ENCODE assay signal across 8 cellular contexts in genomic region chr10:17257466-17258321, GRCh38. TPM values are rescaled to one million over a fixed set of nuclear protein-coding genes. Genes with fewer than 3 reads are reported as not detected.
A peak's percentile ranks its signal among the peaks of the same experiment; 100 is the strongest.
DNase-seq lines count a peak whose midpoint lies in the region; ATAC-seq and TF ChIP-seq lines count a peak whose summit lies in the region.

No MANE protein-coding gene starts in this region.

- peak; percentile 77 for DNase-seq in EL
- peak; percentile 33 for DNase-seq in MG63
- peak in 4 of 5 experiments; percentile 10 to 74 (median 30) for DNase-seq in T-helper 2 cell
- DNase-seq in body of pancreas: peak; percentile 63 to 76 (median 65)
- DNase-seq in stimulated activated CD4-positive, alpha-beta T cell treated with anti-CD3 and anti-CD28 coated beads, Interleukin-12 subunit alpha, Interleukin-12 subunit beta, amount 100 ng/mL, for 4 hours: peak; percentile 21
- no peak for DNase-seq in GOT3 (lab: John Stamatoyannopoulos, UW)

- H3K4me3 ChIP-seq in MG63: no peak overlapping the region
- no peak overlapping the region for H3K4me3 ChIP-seq in body of pancreas
- no peak overlapping the region for H3K4me3 ChIP-seq in iPS-20b (ENCODE audit: low read length)

- H3K27ac ChIP-seq in body of pancreas (no peak overlapping the region), iPS-20b (ENCODE audit: low read length) (no peak overlapping the region)

- H3K9ac ChIP-seq in iPS-20b (ENCODE audit: low read depth, low read length): peak overlapping the region; percentile 22; the same call in 1 of the 2 replicates

- intact Hi-C loops in body of pancreas (cut with DNase I): loop anchor here (5.0 kb wide), 1 partner anchor 410 kb away; no protein-coding TSS in a partner anchor

- H3K36me3 ChIP-seq in MG63: no peaks in the 10 kb centered on the region
- no peaks in the 10 kb centered on the region for H3K36me3 ChIP-seq in body of pancreas (replicated peaks in 1 of 2; ENCODE audit: insufficient read depth in 1 of 2, low read depth in 2 of 2)
- H3K36me3 ChIP-seq in iPS-20b (ENCODE audit: insufficient read depth, low read depth, low read length): no peaks in the 10 kb centered on the region

- no peak for TF ChIP-seq POLR2A in body of pancreas (IDR thresholded peaks at IDR 0.05)

- no peaks in the 10 kb centered on the region for H3K27me3 ChIP-seq in MG63
- no peaks in the 10 kb centered on the region for H3K27me3 ChIP-seq in body of pancreas
- H3K27me3 ChIP-seq in iPS-20b (ENCODE audit: insufficient read depth, low read length): no peaks in the 10 kb centered on the region

- ATAC-seq in GM21619 (IDR thresholded peaks at IDR 0.05; ENCODE audit: unreplicated experiment): peak; percentile 89
- ATAC-seq in body of pancreas: peak; percentile 94

- H3K4me1 ChIP-seq in body of pancreas (no peaks in the 10 kb centered on the region), iPS-20b (ENCODE audit: insufficient read depth, low read length) (peaks cover 4% of the 10 kb centered on the region; the same call in 1 of the 2 replicates)

- peak; percentile 56 to 92 (median 88) for TF ChIP-seq CTCF in body of pancreas (IDR thresholded peaks at IDR 0.05)

- WGBS in body of pancreas, 2 donors: 10 to 11% methylated on average over 8 of the region's 8 CpGs

- H3K9me3 ChIP-seq in MG63 (peaks cover 14% of the 10 kb centered on the region), body of pancreas (peaks cover 0 to 4% (median 0%) of the 10 kb centered on the region in 3 donors), iPS-20b (ENCODE audit: insufficient read depth, low read depth, low read length) (peaks cover 17% of the 10 kb centered on the region)

RNA-seq across cellular contexts. Expression of gene VIM, which starts 29.7 kb away (rescaled TPM):
- 6,535 and 7,091 TPM in 2 replicates for total RNA-seq in MG63 (2014; rRNA removed; shearing (Covaris generic); ENCODE audit: low replicate concordance)
- 1,000 to 10,000 TPM in 1 of 2 donors, 100 to 1,000 TPM in 1; 539 to 1,025 TPM for total RNA-seq in body of pancreas

RNA-seq across cellular contexts. Expression of gene TRDMT1, which starts 56.2 kb away (rescaled TPM):
- 3.3 and 13.1 TPM in 2 replicates for total RNA-seq in MG63 (2014; rRNA removed; shearing (Covaris generic); ENCODE audit: low replicate concordance)
- total RNA-seq in body of pancreas: 1 to 10 TPM; 7.3 to 7.5 TPM
